9 cellular contexts compared by ENCODE assay signal in the genomic region with DNA sequence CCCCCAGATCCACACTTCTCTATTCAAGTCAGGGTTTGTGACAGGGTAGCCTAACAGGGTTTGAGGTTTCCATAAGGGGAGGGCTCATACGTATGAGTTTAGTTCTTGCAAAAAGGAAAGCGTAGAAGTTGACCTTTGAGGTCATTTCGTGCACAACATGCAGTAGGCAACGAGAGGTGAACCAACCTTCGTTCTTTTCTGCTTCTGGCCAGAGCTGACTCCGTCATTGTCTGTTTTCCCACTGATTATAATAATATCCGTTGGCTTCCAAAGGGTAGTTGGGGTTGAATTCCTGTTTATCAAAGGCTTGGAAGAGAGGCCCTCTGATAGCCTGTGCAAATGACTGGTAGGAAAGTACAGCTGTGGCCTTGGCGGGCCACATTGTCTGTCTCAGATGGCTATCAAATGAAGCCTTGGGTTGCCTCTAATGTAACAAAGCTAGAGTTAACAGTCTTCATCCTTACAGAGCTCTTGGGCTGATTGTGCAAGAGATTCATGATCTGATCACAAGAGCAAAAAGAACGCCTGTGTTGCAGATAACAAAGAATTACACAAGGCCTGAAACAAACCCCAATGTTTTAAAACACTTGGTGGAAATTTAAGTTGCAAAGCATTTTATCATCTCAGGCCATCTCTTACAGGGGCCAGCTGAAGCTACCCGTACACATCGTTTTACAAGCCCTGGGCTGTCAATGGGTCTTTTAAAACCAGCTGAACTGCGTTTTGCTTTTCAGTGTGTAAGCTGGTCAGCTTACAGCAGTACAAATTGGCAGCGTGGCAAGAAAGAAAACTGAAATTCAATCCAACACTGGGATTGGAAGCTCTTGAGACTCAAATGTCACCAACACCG. TPM values are rescaled to one million over a fixed set of nuclear protein-coding genes. Genes with fewer than 3 reads are reported as not detected.
DNase-seq lines count a peak whose midpoint lies in the region; ATAC-seq and TF ChIP-seq lines count a peak whose summit lies in the region.
"Had no signal": no experiment of that assay in that cellular context is flagged by ENCODE, and none has a peak within 500 bp of the region (broad histone marks: within the 10 kb centered on the region; RNA-seq: fewer than 3 reads in every experiment).

No MANE protein-coding gene starts in this region.

- TF ChIP-seq CTCF in ascending aorta (IDR thresholded peaks at IDR 0.05), result no peak

- DNase-seq in stimulated activated CD4-positive, alpha-beta T cell treated with anti-CD3 and anti-CD28 coated beads, Interleukin-15, amount 100 ng/mL, for 24 hours, result peak; percentile 9
- DNase-seq in stimulated activated CD4-positive, alpha-beta T cell treated with anti-CD3 and anti-CD28 coated beads, Interleukin-4, amount 100 ng/mL, for 24 hours, result no peak
- no peak for DNase-seq in ascending aorta (ENCODE audit: low spot score in 2 of 2)
- DNase-seq in memory B cell (ENCODE audit: low spot score in 2 of 2), result no peak
- DNase-seq in aorta, result no peak
- DNase-seq in NCI-H510A treated with DMSO at 0.1 percent for 48 hours (lab: John Stamatoyannopoulos, UW), result no peak
- no peak for DNase-seq in NCI-H1436 treated with DMSO at 0.1 percent for 48 hours (lab: John Stamatoyannopoulos, UW)

- intact Hi-C loops in ascending aorta (cut with DNase I), result no loop called here
- intact Hi-C loops in aorta (cut with DNase I), result no loop called here

- 42 to 55% methylated on average over 14 of the region's 14 CpGs for WGBS in aorta, 2 donors

- peak overlapping the region; percentile 56 to 71 for H3K27ac ChIP-seq in ascending aorta
- peak overlapping the region in 1 of 2 donors; percentile 51 for H3K27ac ChIP-seq in aorta (ENCODE audit: low read depth in 1 of 2, low read length in 2 of 2)
- H3K27ac ChIP-seq: KMS-11 had no signal

- H3K36me3 ChIP-seq in ascending aorta, result no peaks in the 10 kb centered on the region
- H3K36me3 ChIP-seq in aorta (ENCODE audit: control insufficient read depth in 1 of 2, insufficient read depth in 2 of 2, low read length in 1 of 2), result no peaks in the 10 kb centered on the region

- H3K36me3 Mint-ChIP-seq in memory B cell, result no peaks in the 10 kb centered on the region

- no peaks in the 10 kb centered on the region for H3K27me3 ChIP-seq in ascending aorta
- H3K27me3 ChIP-seq in aorta (ENCODE audit: control insufficient read depth in 1 of 2, insufficient read depth in 2 of 2, low read length in 1 of 2), result no peaks in the 10 kb centered on the region

- peak overlapping the region; percentile 100 for H3K27ac Mint-ChIP-seq in memory B cell

- H3K4me3 ChIP-seq in ascending aorta (peak overlapping the region in 1 of 2 donors; percentile 8), aorta (ENCODE audit: low read length in 2 of 2) (no peak overlapping the region)

- no peaks in the 10 kb centered on the region for H3K9me3 ChIP-seq in ascending aorta
- no peaks in the 10 kb centered on the region for H3K9me3 ChIP-seq in aorta (ENCODE audit: control insufficient read depth, low read length)

- H3K4me1 ChIP-seq in ascending aorta, result no peaks in the 10 kb centered on the region
- no peaks in the 10 kb centered on the region for H3K4me1 ChIP-seq in aorta (ENCODE audit: control insufficient read depth in 1 of 2, insufficient read depth in 2 of 2, low read length in 2 of 2)

- H3K4me1 Mint-ChIP-seq in memory B cell, result peaks cover 34% of the 10 kb centered on the region

- H3K9me3 Mint-ChIP-seq in memory B cell, result no peaks in the 10 kb centered on the region

- no peak for ATAC-seq in memory B cell (ENCODE audit: low read depth)
- peak; percentile 49 for ATAC-seq in aorta (ENCODE audit: low FRiP score)
- ATAC-seq in HG03571 (IDR thresholded peaks at IDR 0.05; ENCODE audit: unreplicated experiment), result no peak

- H3K4me3 Mint-ChIP-seq in memory B cell, result peak overlapping the region; percentile 64

- H3K27me3 Mint-ChIP-seq in memory B cell, result no peaks in the 10 kb centered on the region

RNA-seq across cellular contexts. Expression of gene FAM9C, which starts 46.1 kb away (rescaled TPM):
- total RNA-seq in ascending aorta, result not detected
- not detected for total RNA-seq in aorta
- not detected for polyA plus RNA-seq in aorta
